Comparison of ENCODE assay signal across 7 cellular contexts in the genomic region with DNA sequence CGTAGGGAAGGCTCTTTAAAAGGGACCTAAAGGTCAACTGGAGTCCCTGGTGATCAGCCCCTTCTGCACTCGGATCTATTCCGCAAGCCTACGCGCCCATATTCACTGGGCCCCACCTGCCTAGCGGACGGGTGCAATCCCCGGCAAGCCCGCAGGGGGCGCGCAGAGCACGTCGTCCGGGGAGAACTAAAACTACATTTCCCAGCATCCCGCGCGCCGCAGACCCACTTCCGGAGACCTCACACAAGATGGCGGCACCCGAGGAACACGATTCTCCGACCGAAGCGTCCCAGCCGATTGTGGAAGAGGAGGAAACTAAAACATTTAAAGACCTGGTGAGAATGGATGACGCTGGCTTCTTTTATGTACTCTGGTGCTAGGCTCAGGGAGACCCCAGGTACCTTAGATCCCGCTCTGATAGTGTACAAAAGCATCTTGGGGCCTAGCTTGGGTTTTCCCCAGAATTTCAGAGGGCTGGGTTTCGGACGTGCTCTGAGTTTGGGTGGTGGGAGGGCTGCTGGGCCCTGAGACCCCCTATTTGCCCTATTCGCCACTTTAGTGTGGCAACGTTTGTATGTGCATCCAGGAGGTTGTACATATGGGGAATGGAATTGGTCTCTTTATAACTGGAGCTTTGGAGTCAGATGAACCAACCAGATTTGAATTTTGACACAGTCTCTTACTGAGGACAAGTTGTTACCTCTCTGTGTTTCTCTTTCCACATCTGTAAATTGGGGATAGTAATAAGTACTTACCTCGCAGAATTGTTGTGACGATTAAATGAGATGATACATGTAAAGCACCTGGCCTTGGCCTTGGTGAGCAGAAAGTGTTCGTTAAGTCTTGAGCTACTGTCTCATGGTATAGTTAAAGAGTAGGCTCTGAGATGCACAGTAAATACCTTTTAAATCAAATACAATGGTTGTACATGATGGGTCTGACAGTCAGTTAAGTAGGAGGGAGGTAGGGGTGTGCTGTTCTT.
DNase-seq lines count a peak whose midpoint lies in the region; ATAC-seq and TF ChIP-seq lines count a peak whose summit lies in the region.

Gene DDX47, plus strand, starts transcription at position 227 of the 982 bp plus-strand sequence. Its CDS starts 22 bp downstream, at position 249.

- in situ Hi-C loops in astrocyte of the cerebellum (cut with HindIII; ENCODE audit: low sequenced_read_pairs): no loop called here

- DNase-seq in NCI-H2029 (lab: John Stamatoyannopoulos, UW): peak; percentile 92
- DNase-seq in T-helper 9 cell: peak; percentile 99
- DNase-seq in astrocyte of the cerebellum (ENCODE audit: low read depth): peak; percentile 82
- DNase-seq in hippocampal formation (lab: John Stamatoyannopoulos, UW): peak; percentile 82 to 90
- peak; percentile 66 for DNase-seq in retinal pigment epithelial cell (ENCODE audit: low read depth)

- peak; percentile 82 for ATAC-seq in GM18498 (IDR thresholded peaks at IDR 0.05; ENCODE audit: unreplicated experiment)
- ATAC-seq in HG02885 (IDR thresholded peaks at IDR 0.05; ENCODE audit: poor library complexity, unreplicated experiment): peak; percentile 86

- H3K4me3 ChIP-seq in astrocyte of the cerebellum (ENCODE audit: low read depth, low read length) (peak within 1 kb of the TSS; percentile 90), retinal pigment epithelial cell (ENCODE audit: low read length) (peak within 1 kb of the TSS; percentile 85)

- TF ChIP-seq CTCF in astrocyte of the cerebellum (IDR thresholded peaks at IDR 0.05; ENCODE audit: low read depth, low read length, missing control alignments) (peak; percentile 95), retinal pigment epithelial cell (conservative IDR thresholded peaks at IDR 0.05; ENCODE audit: low read depth, low read length) (peak; percentile 92)

Comparison
In these comparisons a context has a peak if more than half of its experiments do, and no peak if none do; other contexts are left out.
1. Peak in every context shown above with its lines: DNase-seq, ATAC-seq and H3K4me3 ChIP-seq.